35 cellular contexts compared by ENCODE assay signal in genomic region chr20:49063279-49063678, GRCh38.
"Had no signal": no experiment of that assay in that cellular context is flagged by ENCODE, and none has a peak within 500 bp of the region (broad histone marks: within the 10 kb centered on the region; RNA-seq: fewer than 3 reads in every experiment).

No MANE protein-coding gene starts in this region.

- H3K9me3 ChIP-seq: MG63 had no signal

- DNase-seq: Kasumi-1, MG63, MM.1S, MV-4-11, NCI-H1048, NCI-H1092, NCI-H1092 treated with DMSO at 0.1 percent for 48 hours, NCI-H1105, NCI-H1105 treated with DMSO at 0.1 percent for 48 hours, NCI-H1417, NCI-H1417 treated with DMSO at 0.1 percent for 48 hours, NCI-H1436, NCI-H1436 treated with DMSO at 0.1 percent for 48 hours, NCI-H146, NCI-H1694, NCI-H1694 treated with DMSO at 0.1 percent for 48 hours, NCI-H187, NCI-H187 treated with DMSO at 0.1 percent for 48 hours, NCI-H1930, NCI-H2029, NCI-H2029 treated with DMSO at 0.1 percent for 48 hours, NCI-H2081, NCI-H2081 treated with DMSO at 0.1 percent for 48 hours, NCI-H2107, NCI-H2171, NCI-H2171 treated with DMSO at 0.1 percent for 48 hours, NCI-H2227 treated with DMSO at 0.1 percent for 48 hours, NCI-H226, NCI-H345, NCI-H446, NCI-H446 treated with DMSO at 0.1 percent for 48 hours, NCI-H510A, NCI-H510A treated with DMSO at 0.1 percent for 48 hours, NCI-H524, NCI-H524 treated with DMSO at 0.1 percent for 48 hours had no signal

- H3K4me3 ChIP-seq: MG63 had no signal

- H3K27me3 ChIP-seq: MG63 had no signal
